ENCODE assay signal across 8 cellular contexts in genomic region chr1:26161408-26162219, GRCh38. TPM values are rescaled to one million over a fixed set of nuclear protein-coding genes. Genes with fewer than 3 reads are reported as not detected.
DNase-seq lines count a peak whose midpoint lies in the region; ATAC-seq, FAIRE-seq and TF ChIP-seq lines count a peak whose summit lies in the region.

No MANE protein-coding gene starts in this region.

- H3K9me3 Mint-ChIP-seq in T-cell: no peaks in the 10 kb centered on the region
- peaks cover 0 to 2% (median 0%) of the 10 kb centered on the region in 6 donors for H3K9me3 Mint-ChIP-seq in immature natural killer cell

- no peak for FAIRE-seq in bronchial epithelial cell (lab: Jason Lieb, UNC)
- FAIRE-seq in small intestine (lab: Jason Lieb, UNC): no peak

- TF ChIP-seq CTCF in HEK293 (tag by site-specific recombination; IDR thresholded peaks at IDR 0.05): no peak
- TF ChIP-seq CTCF in bronchial epithelial cell (IDR thresholded peaks at IDR 0.05; ENCODE audit: insufficient read depth, low read length, severe bottlenecking): no peak

- H3K4me1 ChIP-seq in HEK293 (ENCODE audit: control insufficient read depth, insufficient read depth, low read length) (no peaks in the 10 kb centered on the region; the same call in 1 of the 2 replicates), small intestine (ENCODE audit: control insufficient read depth in 2 of 2, insufficient read depth in 1 of 2, low read depth in 1 of 2, low read length in 1 of 2) (no peaks in the 10 kb centered on the region)

- POLR2A ChIA-PET in HEK293 (lab: Yijun Ruan, JAX) (interaction anchor here (1.0 kb wide), 1 partner anchor 8 kb away, joined by 4 read pairs; the partner anchor contains the start of gene ZNF593), T-cell (lab: Charles Lee) (no interaction called here)

- peaks cover 17 to 44% of the 10 kb centered on the region in 2 donors for H3K27me3 Mint-ChIP-seq in T-cell
- H3K27me3 Mint-ChIP-seq in immature natural killer cell (ENCODE audit: low read depth in 3 of 3): peaks cover 18 to 28% (median 24%) of the 10 kb centered on the region in 3 donors

- H3K9me3 ChIP-seq in HEK293 (ENCODE audit: control insufficient read depth, insufficient read depth, low read depth, low read length): no peaks in the 10 kb centered on the region
- no peaks in the 10 kb centered on the region for H3K9me3 ChIP-seq in small intestine (ENCODE audit: control insufficient read depth, low read depth)

- peak overlapping the region; percentile 41 to 65 (median 56) for H3K4me3 Mint-ChIP-seq in T-cell
- peak overlapping the region in 2 of 5 donors; percentile 34 to 62 for H3K4me3 Mint-ChIP-seq in immature natural killer cell

- H3K36me3 Mint-ChIP-seq in T-cell (no peaks in the 10 kb centered on the region), immature natural killer cell (no peaks in the 10 kb centered on the region)

- H3K36me3 ChIP-seq in HEK293 (ENCODE audit: control insufficient read depth in 2 of 2, insufficient read depth in 1 of 2, low read length in 2 of 2) (no peaks in the 10 kb centered on the region), bronchial epithelial cell (ENCODE audit: control insufficient read depth, insufficient read depth, low read length) (no peaks in the 10 kb centered on the region), small intestine (ENCODE audit: control insufficient read depth in 2 of 2, insufficient read depth in 2 of 2, low read length in 2 of 2) (no peaks in the 10 kb centered on the region)

- ATAC-seq in T-cell (replicated peaks in 1 of 4) (peak; percentile 57 to 67 (median 60)), HG03135 (IDR thresholded peaks at IDR 0.05; ENCODE audit: unreplicated experiment) (no peak)

- peak overlapping the region; percentile 12; the same call in 1 of the 2 replicates for H3K4me3 ChIP-seq in HEK293 (ENCODE audit: low read depth, low read length)
- peak overlapping the region; percentile 39 for H3K4me3 ChIP-seq in bronchial epithelial cell (ENCODE audit: low read depth, low read length)
- peak overlapping the region; percentile 33 to 49 for H3K4me3 ChIP-seq in small intestine (ENCODE audit: low read depth in 1 of 2, low read length in 2 of 2)

- peak; percentile 75 for DNase-seq in AG08396 (ENCODE audit: low spot score)
- DNase-seq in T-cell: peak in 15 of 34 experiments; percentile 4 to 41 (median 26)
- DNase-seq in bronchial epithelial cell (ENCODE audit: low read depth): no peak
- DNase-seq in immature natural killer cell: peak in 2 of 3 donors; percentile 18 to 23
- DNase-seq in small intestine: peak; percentile 23
- DNase-seq in cortex of kidney (lab: John Stamatoyannopoulos, UW): no peak

- H3K4me1 Mint-ChIP-seq in T-cell (peaks cover 12 to 19% (median 18%) of the 10 kb centered on the region in 3 donors), immature natural killer cell (peaks cover 4 to 13% of the 10 kb centered on the region in 2 donors)

- H3K27ac Mint-ChIP-seq in T-cell (no peak overlapping the region), immature natural killer cell (no peak overlapping the region)

- CTCF ChIA-PET in HEK293 (lab: Yijun Ruan, JAX): interaction anchor here (0.6 to 2.5 kb wide), 5 partner anchors 8 to 463 kb away, joined by 3 to 16 read pairs (median 7); partner anchors contain the start of gene ZNF593
- CTCF ChIA-PET in T-cell (lab: Charles Lee): no interaction called here

- H3K27ac ChIP-seq in HEK293 (ENCODE audit: extremely low read depth, low read depth, low read length): peak overlapping the region; percentile 45; the same call in 1 of the 2 replicates
- no peak overlapping the region for H3K27ac ChIP-seq in small intestine (ENCODE audit: low read depth in 1 of 2, low read length in 1 of 2)

- WGBS in small intestine, 3 donors: 1 to 3% (median 2%) methylated on average over 89 to 98 of the region's 98 CpGs

- H3K27me3 ChIP-seq in bronchial epithelial cell (ENCODE audit: control insufficient read depth, insufficient read depth, low read length) (peaks cover 4% of the 10 kb centered on the region), small intestine (ENCODE audit: control insufficient read depth in 2 of 2, insufficient read depth in 2 of 2, low read length in 2 of 2) (peaks cover 4 to 8% of the 10 kb centered on the region in 2 donors)

TF ChIP-seq in HEK293, 187 proteins besides CTCF, POLR2A, EP300 and RAD21 (continues in another document):
- TF ChIP-seq ZNF548 (tag by site-specific recombination; IDR thresholded peaks at IDR 0.05) (no peak), MYNN (tag by site-specific recombination; IDR thresholded peaks at IDR 0.05; ENCODE audit: borderline replicate concordance) (no peak), ZNF132 (tag by site-specific recombination; IDR thresholded peaks at IDR 0.05; ENCODE audit: borderline replicate concordance) (no peak), ZNF501 (tag by site-specific recombination; IDR thresholded peaks at IDR 0.05) (no peak), ZNF335 (tag by site-specific recombination; conservative IDR thresholded peaks at IDR 0.05) (peak; percentile 63), ZSCAN23 (tag by site-specific recombination; IDR thresholded peaks at IDR 0.05) (no peak), GLI4 (tag by site-specific recombination; IDR thresholded peaks at IDR 0.05) (no peak), HOXA7 (CRISPR knock-in tag; IDR thresholded peaks at IDR 0.05; ENCODE audit: borderline replicate concordance) (no peak), ZNF214 (tag by site-specific recombination; IDR thresholded peaks at IDR 0.05; ENCODE audit: borderline replicate concordance) (no peak), SCRT2 (tag by site-specific recombination; IDR thresholded peaks at IDR 0.05) (no peak)
- TF ChIP-seq, protein P1, sequence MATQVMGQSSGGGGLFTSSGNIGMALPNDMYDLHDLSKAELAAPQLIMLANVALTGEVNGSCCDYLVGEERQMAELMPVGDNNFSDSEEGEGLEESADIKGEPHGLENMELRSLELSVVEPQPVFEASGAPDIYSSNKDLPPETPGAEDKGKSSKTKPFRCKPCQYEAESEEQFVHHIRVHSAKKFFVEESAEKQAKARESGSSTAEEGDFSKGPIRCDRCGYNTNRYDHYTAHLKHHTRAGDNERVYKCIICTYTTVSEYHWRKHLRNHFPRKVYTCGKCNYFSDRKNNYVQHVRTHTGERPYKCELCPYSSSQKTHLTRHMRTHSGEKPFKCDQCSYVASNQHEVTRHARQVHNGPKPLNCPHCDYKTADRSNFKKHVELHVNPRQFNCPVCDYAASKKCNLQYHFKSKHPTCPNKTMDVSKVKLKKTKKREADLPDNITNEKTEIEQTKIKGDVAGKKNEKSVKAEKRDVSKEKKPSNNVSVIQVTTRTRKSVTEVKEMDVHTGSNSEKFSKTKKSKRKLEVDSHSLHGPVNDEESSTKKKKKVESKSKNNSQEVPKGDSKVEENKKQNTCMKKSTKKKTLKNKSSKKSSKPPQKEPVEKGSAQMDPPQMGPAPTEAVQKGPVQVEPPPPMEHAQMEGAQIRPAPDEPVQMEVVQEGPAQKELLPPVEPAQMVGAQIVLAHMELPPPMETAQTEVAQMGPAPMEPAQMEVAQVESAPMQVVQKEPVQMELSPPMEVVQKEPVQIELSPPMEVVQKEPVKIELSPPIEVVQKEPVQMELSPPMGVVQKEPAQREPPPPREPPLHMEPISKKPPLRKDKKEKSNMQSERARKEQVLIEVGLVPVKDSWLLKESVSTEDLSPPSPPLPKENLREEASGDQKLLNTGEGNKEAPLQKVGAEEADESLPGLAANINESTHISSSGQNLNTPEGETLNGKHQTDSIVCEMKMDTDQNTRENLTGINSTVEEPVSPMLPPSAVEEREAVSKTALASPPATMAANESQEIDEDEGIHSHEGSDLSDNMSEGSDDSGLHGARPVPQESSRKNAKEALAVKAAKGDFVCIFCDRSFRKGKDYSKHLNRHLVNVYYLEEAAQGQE (tag by site-specific recombination; IDR thresholded peaks at IDR 0.05): no peak
- TF ChIP-seq, protein P2, sequence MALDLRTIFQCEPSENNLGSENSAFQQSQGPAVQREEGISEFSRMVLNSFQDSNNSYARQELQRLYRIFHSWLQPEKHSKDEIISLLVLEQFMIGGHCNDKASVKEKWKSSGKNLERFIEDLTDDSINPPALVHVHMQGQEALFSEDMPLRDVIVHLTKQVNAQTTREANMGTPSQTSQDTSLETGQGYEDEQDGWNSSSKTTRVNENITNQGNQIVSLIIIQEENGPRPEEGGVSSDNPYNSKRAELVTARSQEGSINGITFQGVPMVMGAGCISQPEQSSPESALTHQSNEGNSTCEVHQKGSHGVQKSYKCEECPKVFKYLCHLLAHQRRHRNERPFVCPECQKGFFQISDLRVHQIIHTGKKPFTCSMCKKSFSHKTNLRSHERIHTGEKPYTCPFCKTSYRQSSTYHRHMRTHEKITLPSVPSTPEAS (tag by site-specific recombination; IDR thresholded peaks at IDR 0.05): no peak
- TF ChIP-seq, protein P3, sequence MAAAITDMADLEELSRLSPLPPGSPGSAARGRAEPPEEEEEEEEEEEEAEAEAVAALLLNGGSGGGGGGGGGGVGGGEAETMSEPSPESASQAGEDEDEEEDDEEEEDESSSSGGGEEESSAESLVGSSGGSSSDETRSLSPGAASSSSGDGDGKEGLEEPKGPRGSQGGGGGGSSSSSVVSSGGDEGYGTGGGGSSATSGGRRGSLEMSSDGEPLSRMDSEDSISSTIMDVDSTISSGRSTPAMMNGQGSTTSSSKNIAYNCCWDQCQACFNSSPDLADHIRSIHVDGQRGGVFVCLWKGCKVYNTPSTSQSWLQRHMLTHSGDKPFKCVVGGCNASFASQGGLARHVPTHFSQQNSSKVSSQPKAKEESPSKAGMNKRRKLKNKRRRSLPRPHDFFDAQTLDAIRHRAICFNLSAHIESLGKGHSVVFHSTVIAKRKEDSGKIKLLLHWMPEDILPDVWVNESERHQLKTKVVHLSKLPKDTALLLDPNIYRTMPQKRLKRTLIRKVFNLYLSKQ (tag by site-specific recombination; IDR thresholded peaks at IDR 0.05; ENCODE audit: borderline replicate concordance): no peak

RNA-seq across cellular contexts. Expression of gene FAM110D, which starts 2.7 kb away (rescaled TPM):
- total RNA-seq in T-cell: under 1 TPM in 1 of 5 donors, not detected in 4; 0.09 TPM
- not detected in 2 replicates for total RNA-seq in bronchial epithelial cell
- not detected for polyA plus RNA-seq in immature natural killer cell
- polyA plus RNA-seq in small intestine: 1 to 10 TPM in 1 of 3 donors, under 1 TPM in 1, not detected in 1; 0.54 to 3.1 TPM

RNA-seq across cellular contexts. Expression of gene C1orf232, which starts 7.1 kb away (rescaled TPM):
- not detected for total RNA-seq in T-cell
- not detected in 2 replicates for total RNA-seq in bronchial epithelial cell
- polyA plus RNA-seq in immature natural killer cell: not detected
- polyA plus RNA-seq in small intestine: not detected

RNA-seq across cellular contexts. Expression of gene ZNF593, which starts 8.1 kb away (rescaled TPM):
- total RNA-seq in T-cell (10 to 100 TPM in 3 of 5 donors, 1 to 10 TPM in 2; 8.5 to 17.7 (median 17.1) TPM), bronchial epithelial cell (53.0 and 66.9 TPM in 2 replicates)
- polyA plus RNA-seq in immature natural killer cell (10 to 100 TPM; 11.3 to 31.4 (median 27.1) TPM), small intestine (100 to 1,000 TPM in 2 of 3 donors, 10 to 100 TPM in 1; 67.3 to 152 (median 122) TPM)

RNA-seq across cellular contexts. Expression of gene ZNF593OS, which starts 10.0 kb away (rescaled TPM):
- total RNA-seq in T-cell: not detected
- total RNA-seq in bronchial epithelial cell: not detected in 2 replicates
- polyA plus RNA-seq in immature natural killer cell: under 1 TPM in 1 of 3 donors, not detected in 2; 0.45 TPM
- under 1 TPM in 1 of 3 donors, not detected in 2; 0.16 TPM for polyA plus RNA-seq in small intestine

RNA-seq across cellular contexts. Expression of gene CNKSR1, which starts 15.7 kb away (rescaled TPM):
- total RNA-seq in T-cell: 1 to 10 TPM; 2.9 to 6.8 (median 3.6) TPM
- 11.8 and 15.8 TPM in 2 replicates for total RNA-seq in bronchial epithelial cell
- polyA plus RNA-seq in immature natural killer cell: not detected
- polyA plus RNA-seq in small intestine: 10 to 100 TPM; 16.1 to 54.1 (median 41.6) TPM

Comparison
In these comparisons a context has a peak if more than half of its experiments do, and no peak if none do; other contexts are left out.
1. DNase-seq: peak in AG08396 (single experiment), immature natural killer cell (2 of 3) and small intestine (single experiment); none in bronchial epithelial cell (single experiment) and cortex of kidney (single experiment).
2. Peak in every context shown above with its lines, with median percentiles within 50 percentile points of each other: H3K4me3 ChIP-seq.